8 cellular contexts compared by ENCODE assay signal in genomic region chr12:55743131-55743921, GRCh38. TPM values are rescaled to one million over a fixed set of nuclear protein-coding genes. Genes with fewer than 3 reads are reported as not detected.
A peak's percentile ranks its signal among the peaks of the same experiment; 100 is the strongest.
DNase-seq lines count a peak whose midpoint lies in the region; ATAC-seq and TF ChIP-seq lines count a peak whose summit lies in the region.

No MANE protein-coding gene starts in this region.

- no peaks in the 10 kb centered on the region for H3K27me3 ChIP-seq in SJCRH30
- H3K27me3 ChIP-seq in right atrium auricular region: no peaks in the 10 kb centered on the region

- peak overlapping the region; percentile 68 for H3K4me3 ChIP-seq in SJCRH30
- peak overlapping the region; percentile 51 to 68 for H3K4me3 ChIP-seq in right atrium auricular region
- H3K4me3 ChIP-seq in retinal pigment epithelial cell (ENCODE audit: low read length): peak overlapping the region; percentile 69

- peaks cover 36 to 50% (median 48%) of the 10 kb centered on the region in 3 donors for H3K27me3 Mint-ChIP-seq in CD14-positive monocyte (ENCODE audit: low read depth in 3 of 3)
- H3K27me3 Mint-ChIP-seq in activated naive CD8-positive, alpha-beta T cell treated with anti-CD3 and anti-CD28 coated beads, Interleukin-2, amount 50 U/mL, for 24 hours: no peaks in the 10 kb centered on the region

- H3K4me1 ChIP-seq in SJCRH30: peaks cover 7% of the 10 kb centered on the region
- peaks cover 0 to 41% of the 10 kb centered on the region in 2 donors for H3K4me1 ChIP-seq in right atrium auricular region

- H3K4me1 Mint-ChIP-seq in CD14-positive monocyte: peaks cover 32% of the 10 kb centered on the region
- H3K4me1 Mint-ChIP-seq in activated naive CD8-positive, alpha-beta T cell treated with anti-CD3 and anti-CD28 coated beads, Interleukin-2, amount 50 U/mL, for 24 hours: peaks cover 40% of the 10 kb centered on the region

- peak; percentile 37 for ATAC-seq in HG03457 (IDR thresholded peaks at IDR 0.05; ENCODE audit: unreplicated experiment)
- peak; percentile 60 for ATAC-seq in activated naive CD8-positive, alpha-beta T cell treated with anti-CD3 and anti-CD28 coated beads, Interleukin-2, amount 50 U/mL, for 24 hours

- peak; percentile 35 for TF ChIP-seq POLR2A in GM19099 (IDR thresholded peaks at IDR 0.05; ENCODE audit: extremely low read depth, insufficient read length, low read depth)

- DNase-seq in CD14-positive monocyte (ENCODE audit: low spot score) (no peak), SJCRH30 (peak; percentile 65 to 67), right atrium auricular region (ENCODE audit: low spot score) (no peak), retinal pigment epithelial cell (ENCODE audit: low read depth) (no peak), cortex of kidney (lab: John Stamatoyannopoulos, UW) (no peak)
- DNase-seq in activated naive CD8-positive, alpha-beta T cell treated with anti-CD3 and anti-CD28 coated beads, Interleukin-2, amount 50 U/mL, for 24 hours: peak; percentile 43

- H3K36me3 ChIP-seq in SJCRH30: 0 out of 2 replicates have a peak, but pooled peaks cover 3% of the 10 kb centered on the region
- no peaks in the 10 kb centered on the region for H3K36me3 ChIP-seq in right atrium auricular region

- H3K4me3 Mint-ChIP-seq in CD14-positive monocyte: peak overlapping the region; percentile 81 to 94
- H3K4me3 Mint-ChIP-seq in activated naive CD8-positive, alpha-beta T cell treated with anti-CD3 and anti-CD28 coated beads, Interleukin-2, amount 50 U/mL, for 24 hours: peak overlapping the region; percentile 86

- peaks cover 0 to 5% of the 10 kb centered on the region in 2 donors for H3K36me3 Mint-ChIP-seq in CD14-positive monocyte
- H3K36me3 Mint-ChIP-seq in activated naive CD8-positive, alpha-beta T cell treated with anti-CD3 and anti-CD28 coated beads, Interleukin-2, amount 50 U/mL, for 24 hours (ENCODE audit: low read depth): no peaks in the 10 kb centered on the region

- peaks cover 0 to 9% (median 0%) of the 10 kb centered on the region in 7 donors for H3K9me3 Mint-ChIP-seq in CD14-positive monocyte
- no peaks in the 10 kb centered on the region for H3K9me3 Mint-ChIP-seq in activated naive CD8-positive, alpha-beta T cell treated with anti-CD3 and anti-CD28 coated beads, Interleukin-2, amount 50 U/mL, for 24 hours

- TF ChIP-seq CTCF in CD14-positive monocyte (IDR thresholded peaks at IDR 0.05) (no peak), right atrium auricular region (IDR thresholded peaks at IDR 0.05) (no peak), retinal pigment epithelial cell (conservative IDR thresholded peaks at IDR 0.05; ENCODE audit: low read depth, low read length) (peak; percentile 12)

- no peak overlapping the region for H3K27ac Mint-ChIP-seq in CD14-positive monocyte
- no peak overlapping the region for H3K27ac Mint-ChIP-seq in activated naive CD8-positive, alpha-beta T cell treated with anti-CD3 and anti-CD28 coated beads, Interleukin-2, amount 50 U/mL, for 24 hours

- intact Hi-C loops in CD14-positive monocyte (cut with micrococcal nuclease): loop anchor here in 1 of 2 donors (10.0 kb wide), 1 partner anchor 281 kb away; the partner anchor contains the start of gene IKZF4

- H3K27ac ChIP-seq in SJCRH30 (no peak overlapping the region; the same call in 1 of the 2 replicates), right atrium auricular region (peak overlapping the region; percentile 70 to 75)

- H3K9me3 ChIP-seq in SJCRH30 (replicated peaks) (no peaks in the 10 kb centered on the region), right atrium auricular region (no peaks in the 10 kb centered on the region)

RNA-seq across cellular contexts. Expression of gene GDF11, which starts 0.4 kb away (rescaled TPM):
- polyA plus RNA-seq in CD14-positive monocyte: under 1 TPM; 0.08 to 0.09 TPM
- 9.1 and 10.5 TPM in 2 replicates for total RNA-seq in SJCRH30 (2014; rRNA removed; shearing (Covaris generic))
- total RNA-seq in right atrium auricular region: 1 to 10 TPM; 8.1 to 8.6 TPM

RNA-seq across cellular contexts. Expression of gene CD63, which starts 14.5 kb away (rescaled TPM):
- 1,000 to 10,000 TPM in 1 of 2 donors, 100 to 1,000 TPM in 1; 988 to 1,099 TPM for polyA plus RNA-seq in CD14-positive monocyte
- 598 and 676 TPM in 2 replicates for total RNA-seq in SJCRH30 (2014; rRNA removed; shearing (Covaris generic))
- 1,000 to 10,000 TPM; 1,041 to 1,122 TPM for total RNA-seq in right atrium auricular region

RNA-seq across cellular contexts. Expression of gene RDH5, which starts 23.1 kb away (rescaled TPM):
- 1 to 10 TPM; 1.2 TPM for polyA plus RNA-seq in CD14-positive monocyte
- 2.0 and 2.5 TPM in 2 replicates for total RNA-seq in SJCRH30 (2014; rRNA removed; shearing (Covaris generic))
- 10 to 100 TPM; 13.0 to 22.4 TPM for total RNA-seq in right atrium auricular region

RNA-seq across cellular contexts. Expression of gene BLOC1S1, which starts 27.5 kb away (rescaled TPM):
- polyA plus RNA-seq in CD14-positive monocyte: 100 to 1,000 TPM; 222 to 223 TPM
- total RNA-seq in SJCRH30 (2014; rRNA removed; shearing (Covaris generic)): 66.7 and 76.2 TPM in 2 replicates
- total RNA-seq in right atrium auricular region: 100 to 1,000 TPM; 177 to 187 TPM

RNA-seq across cellular contexts. Expression of gene ITGA7, which starts 35.6 kb away (rescaled TPM):
- under 1 TPM; 0.23 to 0.55 TPM for polyA plus RNA-seq in CD14-positive monocyte
- total RNA-seq in SJCRH30 (2014; rRNA removed; shearing (Covaris generic)): 21.8 and 27.1 TPM in 2 replicates
- total RNA-seq in right atrium auricular region: 100 to 1,000 TPM; 291 to 309 TPM

Comparison
In these comparisons a context has a peak if more than half of its experiments do, and no peak if none do; other contexts are left out.
1. DNase-seq: peak in SJCRH30 (2 of 2) and activated naive CD8-positive, alpha-beta T cell treated with anti-CD3 and anti-CD28 coated beads, Interleukin-2, amount 50 U/mL, for 24 hours (single experiment); none in CD14-positive monocyte (single experiment), right atrium auricular region (single experiment), retinal pigment epithelial cell (single experiment) and cortex of kidney (single experiment).
2. Peak in every context shown above with its lines, with median percentiles within 50 percentile points of each other: H3K4me3 ChIP-seq.